ENCODE assay signal across 8 cellular contexts in genomic region chr1:246565751-246566127, GRCh38. TPM values are rescaled to one million over a fixed set of nuclear protein-coding genes. Genes with fewer than 3 reads are reported as not detected.
A peak's percentile ranks its signal among the peaks of the same experiment; 100 is the strongest.
DNase-seq lines count a peak whose midpoint lies in the region; TF ChIP-seq lines count a peak whose summit lies in the region.

No MANE protein-coding gene starts in this region.

- peaks cover 25% of the 10 kb centered on the region for H3K4me1 Mint-ChIP-seq in T-helper 1 cell treated with Interleukin-12 subunit alpha and Interleukin-12 subunit beta and Interleukin-4 antibody, amounts not matched to agents 30 μg/mL and 1 μg/mL, for 36 hours (ENCODE audit: low read depth)
- peaks cover 44% of the 10 kb centered on the region for H3K4me1 Mint-ChIP-seq in chondrocyte (ENCODE audit: low read depth)

- no peaks in the 10 kb centered on the region for H3K27me3 ChIP-seq in mononuclear cell (ENCODE audit: insufficient read depth, low read length)

- H3K4me3 Mint-ChIP-seq in T-helper 1 cell treated with Interleukin-12 subunit alpha and Interleukin-12 subunit beta and Interleukin-4 antibody, amounts not matched to agents 30 μg/mL and 1 μg/mL, for 36 hours: peak overlapping the region; percentile 99
- H3K4me3 Mint-ChIP-seq in chondrocyte (ENCODE audit: unreplicated experiment): peak overlapping the region; percentile 96

- no peaks in the 10 kb centered on the region for H3K9me3 ChIP-seq in mononuclear cell (ENCODE audit: low read depth, low read length)

- DNase-seq in T-helper 1 cell: no peak
- DNase-seq in NB4 (ENCODE audit: low read depth): no peak
- no peak for DNase-seq in chondrocyte (ENCODE audit: low spot score)
- DNase-seq in central memory CD4-positive, alpha-beta T cell: no peak
- DNase-seq in activated CD4-positive, CD25-positive, alpha-beta regulatory T cell treated with anti-CD3 and anti-CD28 coated beads, Interleukin-2, amount 50 U/mL, for 72 hours: no peak
- DNase-seq in SW 1271 (lab: John Stamatoyannopoulos, UW): no peak

- H3K9me3 Mint-ChIP-seq in T-helper 1 cell treated with Interleukin-12 subunit alpha and Interleukin-12 subunit beta and Interleukin-4 antibody, amounts not matched to agents 30 μg/mL and 1 μg/mL, for 36 hours: no peaks in the 10 kb centered on the region
- no peaks in the 10 kb centered on the region for H3K9me3 Mint-ChIP-seq in chondrocyte (ENCODE audit: low read depth)

- H3K4me1 ChIP-seq in mononuclear cell (ENCODE audit: insufficient read depth, low read length): peaks cover 47% of the 10 kb centered on the region

- no peak for TF ChIP-seq CTCF in NB4 (IDR thresholded peaks at IDR 0.05; ENCODE audit: low read depth, low read length)
- no peak for TF ChIP-seq CTCF in chondrocyte (IDR thresholded peaks at IDR 0.05)

- H3K27me3 Mint-ChIP-seq in T-helper 1 cell treated with Interleukin-12 subunit alpha and Interleukin-12 subunit beta and Interleukin-4 antibody, amounts not matched to agents 30 μg/mL and 1 μg/mL, for 36 hours (ENCODE audit: low read depth): no peaks in the 10 kb centered on the region
- no peaks in the 10 kb centered on the region for H3K27me3 Mint-ChIP-seq in chondrocyte (ENCODE audit: low read depth)

- H3K36me3 Mint-ChIP-seq in T-helper 1 cell treated with Interleukin-12 subunit alpha and Interleukin-12 subunit beta and Interleukin-4 antibody, amounts not matched to agents 30 μg/mL and 1 μg/mL, for 36 hours (ENCODE audit: low read depth): peaks cover 17% of the 10 kb centered on the region
- no peaks in the 10 kb centered on the region for H3K36me3 Mint-ChIP-seq in chondrocyte (ENCODE audit: low read depth)

- no peak for TF ChIP-seq POLR2A in NB4 (IDR thresholded peaks at IDR 0.05; ENCODE audit: extremely low read depth, insufficient read length)

- H3K4me3 ChIP-seq in NB4 (ENCODE audit: low read depth, low read length) (peak overlapping the region; percentile 97), mononuclear cell (ENCODE audit: low read length) (peak overlapping the region; percentile 99)

- peak overlapping the region; percentile 88 for H3K27ac Mint-ChIP-seq in T-helper 1 cell treated with Interleukin-12 subunit alpha and Interleukin-12 subunit beta and Interleukin-4 antibody, amounts not matched to agents 30 μg/mL and 1 μg/mL, for 36 hours
- H3K27ac Mint-ChIP-seq in chondrocyte (ENCODE audit: unreplicated experiment): peak overlapping the region; percentile 91

RNA-seq across cellular contexts. Expression of gene TFB2M, which starts 0.3 kb away (rescaled TPM):
- total RNA-seq in chondrocyte (9.6 to 12.3 TPM (median 10.6 TPM) in 3 replicates), mononuclear cell (17.2 TPM)

RNA-seq across cellular contexts. Expression of gene CNST, which starts 0.5 kb away (rescaled TPM):
- total RNA-seq in chondrocyte (22.3 to 25.6 TPM (median 25.2 TPM) in 3 replicates), mononuclear cell (58.8 TPM)

RNA-seq across cellular contexts. Expression of gene SMYD3, which starts 58.7 kb away (rescaled TPM):
- total RNA-seq in chondrocyte: 28.4 to 31.5 TPM (median 29.3 TPM) in 3 replicates
- total RNA-seq in mononuclear cell: 18.2 TPM
